ENCODE assay signal across 16 cellular contexts in genomic region chr12:113874326-113874725, GRCh38.
"Had no signal": no experiment of that assay in that cellular context is flagged by ENCODE, and none has a peak within 500 bp of the region (broad histone marks: within the 10 kb centered on the region; RNA-seq: fewer than 3 reads in every experiment).

No MANE protein-coding gene starts in this region.

- DNase-seq: central memory CD4-positive, alpha-beta T cell; esophagus squamous epithelium; left colon; left ventricle myocardium superior; mesendoderm; naive B cell; pancreas; right cardiac atrium; small intestine; stimulated activated CD4-positive, alpha-beta T cell treated with anti-CD3 and anti-CD28 coated beads, Interleukin-2, amount 100 ng/mL, for 48 hours; stimulated activated naive CD8-positive, alpha-beta T cell treated with anti-CD3 and anti-CD28 coated beads, Interleukin-15, Interleukin-2, amounts not matched to agents 100 U/mL and 50 U/mL, for 24 hours; thyroid gland had no signal

- H3K4me3 Mint-ChIP-seq: naive B cell had no signal

- H3K4me1 ChIP-seq: esophagus squamous epithelium, gastroesophageal sphincter, pancreas, suprapubic skin, thyroid gland had no signal

- H3K9me3 ChIP-seq: esophagus squamous epithelium, gastroesophageal sphincter, pancreas, suprapubic skin, thyroid gland had no signal

- H3K4me1 Mint-ChIP-seq: naive B cell had no signal

- H3K9me3 Mint-ChIP-seq: naive B cell had no signal

- H3K27ac Mint-ChIP-seq: naive B cell had no signal

- H3K27me3 ChIP-seq: esophagus squamous epithelium, gastroesophageal sphincter, hepatocyte, pancreas, suprapubic skin, thyroid gland had no signal

- H3K36me3 ChIP-seq: pancreas had no signal

- H3K27me3 Mint-ChIP-seq: naive B cell had no signal

- H3K4me2 ChIP-seq: hepatocyte had no signal

- H3K4me3 ChIP-seq: esophagus squamous epithelium, gastroesophageal sphincter, hepatocyte, lung, pancreas, suprapubic skin, thyroid gland had no signal

- H2AFZ ChIP-seq: hepatocyte had no signal

- H3K27ac ChIP-seq: esophagus squamous epithelium, gastroesophageal sphincter, hepatocyte, pancreas, suprapubic skin, thyroid gland had no signal

- ATAC-seq: left colon; left ventricle myocardium superior; stimulated activated naive CD8-positive, alpha-beta T cell treated with anti-CD3 and anti-CD28 coated beads, Interleukin-15, Interleukin-2, amounts not matched to agents 100 U/mL and 50 U/mL, for 24 hours had no signal
